In genomic region chr2:53362934-53363333, GRCh38 we compare ENCODE assay signal across 3 cellular contexts.
"Had no signal": no experiment of that assay in that cellular context is flagged by ENCODE, and none has a peak within 500 bp of the region (broad histone marks: within the 10 kb centered on the region; RNA-seq: fewer than 3 reads in every experiment).

No MANE protein-coding gene starts in this region.

- H3K4me3 ChIP-seq: GM12878 had no signal

- DNase-seq: GDM1, GF-D8 had no signal

- ATAC-seq: GM12878 had no signal
